ENCODE assay signal across 1 cellular context in genomic region chr17:1588781-1589585, GRCh38.
A peak's percentile ranks its signal among the peaks of the same experiment; 100 is the strongest.
TF ChIP-seq lines count a peak whose summit lies in the region.

No MANE protein-coding gene starts in this region.

TF ChIP-seq in HepG2, 621 proteins besides CTCF, POLR2A, EP300 and RAD21:
- TF ChIP-seq ZNF101 (CRISPR knock-in tag; IDR thresholded peaks at IDR 0.05; ENCODE audit: borderline replicate concordance, low read depth) (no peak), MAFG (CRISPR knock-in tag; IDR thresholded peaks at IDR 0.05) (peak; percentile 83), AGO1 (IDR thresholded peaks at IDR 0.05; ENCODE audit: low read depth, low read length, poor library complexity, severe bottlenecking) (no peak), PCBP2 (optimal IDR thresholded peaks at IDR 0.05; ENCODE audit: low read depth, low read length, poor library complexity, severe bottlenecking) (no peak), ZNF607 (CRISPR knock-in tag; IDR thresholded peaks at IDR 0.05; ENCODE audit: borderline replicate concordance) (0 out of 2 replicates have a peak, but pooled peaks have one; percentile 23), REPIN1 (CRISPR knock-in tag; IDR thresholded peaks at IDR 0.05; ENCODE audit: borderline replicate concordance, low read depth) (no peak), ZBTB33 (CRISPR knock-in tag; IDR thresholded peaks at IDR 0.05) (peak; percentile 58), ZKSCAN5 (CRISPR knock-in tag; IDR thresholded peaks at IDR 0.05) (no peak), MAFK (conservative IDR thresholded peaks at IDR 0.05 in 1 of 2, IDR thresholded peaks at IDR 0.05 in 1 of 2; ENCODE audit: low read length in 2 of 2) (peak; percentile 98 to 99), E2F2 (CRISPR knock-in tag; IDR thresholded peaks at IDR 0.05; ENCODE audit: borderline replicate concordance) (no peak), ZNF121 (CRISPR knock-in tag; IDR thresholded peaks at IDR 0.05) (peak; percentile 85), MAFF (IDR thresholded peaks at IDR 0.05; ENCODE audit: low read depth, low read length) (peak; percentile 98), PHB2 (IDR thresholded peaks at IDR 0.05; ENCODE audit: partially characterized antibody) (no peak), ZNF496 (CRISPR knock-in tag; IDR thresholded peaks at IDR 0.05; ENCODE audit: insufficient replicate concordance) (no peak), ATM (IDR thresholded peaks at IDR 0.05; ENCODE audit: borderline replicate concordance) (no peak)
TF ChIP-seq in HepG2: peak in this region for 6.
